Comparison of ENCODE assay signal across 10 cellular contexts in the genomic region with DNA sequence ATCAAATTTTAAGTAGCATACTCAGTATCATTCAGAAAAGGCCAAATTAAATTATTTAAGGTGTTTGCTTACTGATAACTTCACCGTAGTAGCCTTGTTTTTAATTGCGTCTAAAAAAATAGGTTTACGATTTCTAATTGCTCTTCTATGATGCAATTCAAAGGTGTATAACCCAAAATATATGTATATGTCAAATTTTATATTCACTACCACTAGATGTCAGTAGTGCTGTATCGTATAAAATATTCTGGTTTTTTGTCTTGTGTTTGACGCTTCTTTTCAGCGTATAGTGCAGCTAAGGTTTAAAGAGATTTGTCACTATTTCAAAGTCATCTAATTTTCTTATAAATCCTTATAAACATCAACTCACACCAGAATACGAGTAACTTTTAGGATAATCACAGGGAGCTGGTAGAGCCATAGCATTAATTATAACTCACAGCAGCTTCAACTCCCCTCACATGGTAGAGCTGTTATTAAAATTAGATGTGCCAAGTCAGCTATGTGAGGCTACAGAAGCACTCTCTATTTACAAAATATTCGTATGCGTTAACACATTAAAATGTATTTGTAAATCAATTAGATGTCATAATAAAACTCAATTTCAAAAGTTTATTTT. TPM values are rescaled to one million over a fixed set of nuclear protein-coding genes. Genes with fewer than 3 reads are reported as not detected.
DNase-seq lines count a peak whose midpoint lies in the region; ATAC-seq and TF ChIP-seq lines count a peak whose summit lies in the region.
"Had no signal": no experiment of that assay in that cellular context is flagged by ENCODE, and none has a peak within 500 bp of the region (broad histone marks: within the 10 kb centered on the region; RNA-seq: fewer than 3 reads in every experiment).

No MANE protein-coding gene starts in this region.

- H3K27me3 Mint-ChIP-seq in activated naive CD8-positive, alpha-beta T cell treated with anti-CD3 and anti-CD28 coated beads, Interleukin-2, amount 50 U/mL, for 24 hours: peaks cover 14% of the 10 kb centered on the region

- no peaks in the 10 kb centered on the region for H3K36me3 Mint-ChIP-seq in activated naive CD8-positive, alpha-beta T cell treated with anti-CD3 and anti-CD28 coated beads, Interleukin-2, amount 50 U/mL, for 24 hours (ENCODE audit: low read depth)

- DNase-seq in AG08396 (ENCODE audit: low spot score) (peak; percentile 27), GM20000 (ENCODE audit: low spot score) (peak; percentile 50), NCI-H446 (lab: John Stamatoyannopoulos, UW) (peak; percentile 70 to 83), cerebellar cortex (ENCODE audit: low spot score) (peak; percentile 72), hepatic stellate cell (ENCODE audit: low spot score) (no peak)
- no peak for DNase-seq in effector memory CD4-positive, alpha-beta T cell
- no peak for DNase-seq in activated naive CD8-positive, alpha-beta T cell treated with anti-CD3 and anti-CD28 coated beads, Interleukin-2, amount 50 U/mL, for 24 hours

- H3K4me1 ChIP-seq in mesodermal cell (ENCODE audit: control insufficient read depth, insufficient read depth, low read length, poor library complexity, severe bottlenecking): peaks cover 14% of the 10 kb centered on the region
- H3K4me1 ChIP-seq in effector memory CD4-positive, alpha-beta T cell (ENCODE audit: control insufficient read depth, insufficient read depth, low read length, poor library complexity, severe bottlenecking): peaks cover 9% of the 10 kb centered on the region

- peak overlapping the region; percentile 81 for H3K4me3 ChIP-seq in mesodermal cell (ENCODE audit: extremely low read depth, insufficient read depth, low read length, poor library complexity, severe bottlenecking)
- no peak overlapping the region for H3K4me3 ChIP-seq in effector memory CD4-positive, alpha-beta T cell (ENCODE audit: insufficient read depth, low read depth, low read length, poor library complexity, severe bottlenecking)

- H3K27ac Mint-ChIP-seq in activated naive CD8-positive, alpha-beta T cell treated with anti-CD3 and anti-CD28 coated beads, Interleukin-2, amount 50 U/mL, for 24 hours: no peak overlapping the region

- no peaks in the 10 kb centered on the region for H3K9me3 Mint-ChIP-seq in activated naive CD8-positive, alpha-beta T cell treated with anti-CD3 and anti-CD28 coated beads, Interleukin-2, amount 50 U/mL, for 24 hours
- H3K9me3 Mint-ChIP-seq: memory B cell had no signal

- no peak for ATAC-seq in activated naive CD8-positive, alpha-beta T cell treated with anti-CD3 and anti-CD28 coated beads, Interleukin-2, amount 50 U/mL, for 24 hours

- peak; percentile 24 for TF ChIP-seq CTCF in GM20000 (IDR thresholded peaks at IDR 0.05; ENCODE audit: extremely low read depth, missing control alignments)

- no peak overlapping the region for H3K27ac ChIP-seq in mesodermal cell (ENCODE audit: low read depth, low read length, severe bottlenecking)
- no peak overlapping the region for H3K27ac ChIP-seq in effector memory CD4-positive, alpha-beta T cell (ENCODE audit: insufficient read depth, low read length, poor library complexity, severe bottlenecking)

- H3K36me3 ChIP-seq in mesodermal cell (ENCODE audit: control insufficient read depth, insufficient read depth, low read length): peaks cover 36% of the 10 kb centered on the region
- no peaks in the 10 kb centered on the region for H3K36me3 ChIP-seq in effector memory CD4-positive, alpha-beta T cell (ENCODE audit: control insufficient read depth, insufficient read depth, low read length)

- no peak overlapping the region for H3K4me3 Mint-ChIP-seq in activated naive CD8-positive, alpha-beta T cell treated with anti-CD3 and anti-CD28 coated beads, Interleukin-2, amount 50 U/mL, for 24 hours
- H3K4me3 Mint-ChIP-seq: memory B cell had no signal

- WGBS in mesodermal cell (ENCODE audit: insufficient coverage in 2 of 2), 2 experiments: no CpG with 5 or more reads among the region's 9 CpGs

- H3K27me3 ChIP-seq in effector memory CD4-positive, alpha-beta T cell (replicated peaks; ENCODE audit: control insufficient read depth, insufficient read depth, low read length, poor library complexity, severe bottlenecking): no peaks in the 10 kb centered on the region

- peaks cover 19% of the 10 kb centered on the region for H3K4me1 Mint-ChIP-seq in activated naive CD8-positive, alpha-beta T cell treated with anti-CD3 and anti-CD28 coated beads, Interleukin-2, amount 50 U/mL, for 24 hours

- H3K9me3 ChIP-seq in mesodermal cell (ENCODE audit: control insufficient read depth, low read length): no peaks in the 10 kb centered on the region
- no peaks in the 10 kb centered on the region for H3K9me3 ChIP-seq in effector memory CD4-positive, alpha-beta T cell (ENCODE audit: control insufficient read depth, low read length)
- H3K9me3 ChIP-seq: HAP-1 had no signal

RNA-seq across cellular contexts. Expression of a gene that starts 3.5 kb away (rescaled TPM):
- 312 TPM for polyA plus RNA-seq in mesodermal cell (2013, experiment 1 of 2)
- polyA plus RNA-seq in mesodermal cell (2013, experiment 2 of 2): 313 TPM

Comparison
In these comparisons a context has a peak if more than half of its experiments do, and no peak if none do; other contexts are left out.
1. DNase-seq: peak in AG08396 (single experiment), GM20000 (single experiment), NCI-H446 (2 of 2) and cerebellar cortex (single experiment); none in effector memory CD4-positive, alpha-beta T cell (0 of 3), activated naive CD8-positive, alpha-beta T cell treated with anti-CD3 and anti-CD28 coated beads, Interleukin-2, amount 50 U/mL, for 24 hours (single experiment) and hepatic stellate cell (single experiment).